Comparison of ENCODE assay signal across 1 cellular context in the genomic region with DNA sequence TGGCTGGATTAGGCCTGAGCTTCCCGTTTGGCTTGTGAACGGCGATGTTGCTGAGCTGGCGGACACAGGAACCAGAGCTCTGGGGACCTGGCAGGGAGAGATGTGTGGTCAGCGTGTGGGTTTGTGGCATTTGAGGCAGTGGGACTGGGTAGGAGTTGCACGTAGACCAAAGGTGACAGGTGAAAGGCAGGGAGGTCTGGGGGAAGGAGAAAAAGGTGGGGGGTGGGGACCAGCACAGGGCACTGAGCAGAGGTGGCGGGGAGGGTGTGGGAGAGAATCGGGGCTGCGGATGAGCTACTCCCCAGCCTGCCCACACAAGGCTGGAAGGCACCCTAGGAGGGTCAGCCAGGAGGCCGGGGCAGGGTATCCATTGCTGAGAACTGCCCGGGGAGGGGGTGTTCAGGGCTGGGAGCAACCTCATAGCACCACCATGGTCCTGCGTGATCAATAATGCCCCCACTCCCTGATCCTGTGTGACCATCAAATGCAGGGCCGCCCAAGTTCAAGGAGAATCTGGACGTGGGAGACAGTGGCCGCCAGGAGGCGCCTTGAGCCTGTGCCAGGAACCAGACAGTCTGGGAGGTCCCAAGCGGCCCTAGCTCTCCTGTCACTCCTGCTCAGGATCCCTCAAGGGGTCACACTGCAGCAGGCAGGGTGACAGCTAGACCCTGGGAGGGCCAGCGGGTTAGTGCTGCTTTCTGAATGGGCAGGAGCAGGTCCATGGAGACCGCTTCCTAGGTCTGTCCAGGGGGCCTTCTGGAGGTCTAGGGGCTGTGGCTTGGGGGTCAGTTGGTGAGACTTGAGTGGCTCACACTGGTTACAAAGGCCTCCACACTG.
TF ChIP-seq lines count a peak whose summit lies in the region.

No MANE protein-coding gene starts in this region.

TF ChIP-seq in GM23338, 12 proteins besides CTCF, POLR2A, EP300 and RAD21 (continued from another document):
- TF ChIP-seq, protein P1, sequence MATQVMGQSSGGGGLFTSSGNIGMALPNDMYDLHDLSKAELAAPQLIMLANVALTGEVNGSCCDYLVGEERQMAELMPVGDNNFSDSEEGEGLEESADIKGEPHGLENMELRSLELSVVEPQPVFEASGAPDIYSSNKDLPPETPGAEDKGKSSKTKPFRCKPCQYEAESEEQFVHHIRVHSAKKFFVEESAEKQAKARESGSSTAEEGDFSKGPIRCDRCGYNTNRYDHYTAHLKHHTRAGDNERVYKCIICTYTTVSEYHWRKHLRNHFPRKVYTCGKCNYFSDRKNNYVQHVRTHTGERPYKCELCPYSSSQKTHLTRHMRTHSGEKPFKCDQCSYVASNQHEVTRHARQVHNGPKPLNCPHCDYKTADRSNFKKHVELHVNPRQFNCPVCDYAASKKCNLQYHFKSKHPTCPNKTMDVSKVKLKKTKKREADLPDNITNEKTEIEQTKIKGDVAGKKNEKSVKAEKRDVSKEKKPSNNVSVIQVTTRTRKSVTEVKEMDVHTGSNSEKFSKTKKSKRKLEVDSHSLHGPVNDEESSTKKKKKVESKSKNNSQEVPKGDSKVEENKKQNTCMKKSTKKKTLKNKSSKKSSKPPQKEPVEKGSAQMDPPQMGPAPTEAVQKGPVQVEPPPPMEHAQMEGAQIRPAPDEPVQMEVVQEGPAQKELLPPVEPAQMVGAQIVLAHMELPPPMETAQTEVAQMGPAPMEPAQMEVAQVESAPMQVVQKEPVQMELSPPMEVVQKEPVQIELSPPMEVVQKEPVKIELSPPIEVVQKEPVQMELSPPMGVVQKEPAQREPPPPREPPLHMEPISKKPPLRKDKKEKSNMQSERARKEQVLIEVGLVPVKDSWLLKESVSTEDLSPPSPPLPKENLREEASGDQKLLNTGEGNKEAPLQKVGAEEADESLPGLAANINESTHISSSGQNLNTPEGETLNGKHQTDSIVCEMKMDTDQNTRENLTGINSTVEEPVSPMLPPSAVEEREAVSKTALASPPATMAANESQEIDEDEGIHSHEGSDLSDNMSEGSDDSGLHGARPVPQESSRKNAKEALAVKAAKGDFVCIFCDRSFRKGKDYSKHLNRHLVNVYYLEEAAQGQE (IDR thresholded peaks at IDR 0.05; ENCODE audit: unreplicated experiment) = no peak
- no peak for TF ChIP-seq CREB1 (CRISPR knock-in tag; IDR thresholded peaks at IDR 0.05; ENCODE audit: low read depth)
- TF ChIP-seq JUNB (IDR thresholded peaks at IDR 0.05; ENCODE audit: unreplicated experiment) = no peak
- no peak for TF ChIP-seq ZNF331 (CRISPR knock-in tag; IDR thresholded peaks at IDR 0.05; ENCODE audit: low read depth)
- no peak for TF ChIP-seq NANOG (IDR thresholded peaks at IDR 0.05; ENCODE audit: borderline replicate concordance)
- no peak for TF ChIP-seq ZNF114 (CRISPR knock-in tag; IDR thresholded peaks at IDR 0.05)
- TF ChIP-seq EZH2phosphoT487 (IDR thresholded peaks at IDR 0.05; ENCODE audit: unreplicated experiment) = no peak
- no peak for TF ChIP-seq STAT1 (IDR thresholded peaks at IDR 0.05; ENCODE audit: unreplicated experiment)
- TF ChIP-seq, protein P2, sequence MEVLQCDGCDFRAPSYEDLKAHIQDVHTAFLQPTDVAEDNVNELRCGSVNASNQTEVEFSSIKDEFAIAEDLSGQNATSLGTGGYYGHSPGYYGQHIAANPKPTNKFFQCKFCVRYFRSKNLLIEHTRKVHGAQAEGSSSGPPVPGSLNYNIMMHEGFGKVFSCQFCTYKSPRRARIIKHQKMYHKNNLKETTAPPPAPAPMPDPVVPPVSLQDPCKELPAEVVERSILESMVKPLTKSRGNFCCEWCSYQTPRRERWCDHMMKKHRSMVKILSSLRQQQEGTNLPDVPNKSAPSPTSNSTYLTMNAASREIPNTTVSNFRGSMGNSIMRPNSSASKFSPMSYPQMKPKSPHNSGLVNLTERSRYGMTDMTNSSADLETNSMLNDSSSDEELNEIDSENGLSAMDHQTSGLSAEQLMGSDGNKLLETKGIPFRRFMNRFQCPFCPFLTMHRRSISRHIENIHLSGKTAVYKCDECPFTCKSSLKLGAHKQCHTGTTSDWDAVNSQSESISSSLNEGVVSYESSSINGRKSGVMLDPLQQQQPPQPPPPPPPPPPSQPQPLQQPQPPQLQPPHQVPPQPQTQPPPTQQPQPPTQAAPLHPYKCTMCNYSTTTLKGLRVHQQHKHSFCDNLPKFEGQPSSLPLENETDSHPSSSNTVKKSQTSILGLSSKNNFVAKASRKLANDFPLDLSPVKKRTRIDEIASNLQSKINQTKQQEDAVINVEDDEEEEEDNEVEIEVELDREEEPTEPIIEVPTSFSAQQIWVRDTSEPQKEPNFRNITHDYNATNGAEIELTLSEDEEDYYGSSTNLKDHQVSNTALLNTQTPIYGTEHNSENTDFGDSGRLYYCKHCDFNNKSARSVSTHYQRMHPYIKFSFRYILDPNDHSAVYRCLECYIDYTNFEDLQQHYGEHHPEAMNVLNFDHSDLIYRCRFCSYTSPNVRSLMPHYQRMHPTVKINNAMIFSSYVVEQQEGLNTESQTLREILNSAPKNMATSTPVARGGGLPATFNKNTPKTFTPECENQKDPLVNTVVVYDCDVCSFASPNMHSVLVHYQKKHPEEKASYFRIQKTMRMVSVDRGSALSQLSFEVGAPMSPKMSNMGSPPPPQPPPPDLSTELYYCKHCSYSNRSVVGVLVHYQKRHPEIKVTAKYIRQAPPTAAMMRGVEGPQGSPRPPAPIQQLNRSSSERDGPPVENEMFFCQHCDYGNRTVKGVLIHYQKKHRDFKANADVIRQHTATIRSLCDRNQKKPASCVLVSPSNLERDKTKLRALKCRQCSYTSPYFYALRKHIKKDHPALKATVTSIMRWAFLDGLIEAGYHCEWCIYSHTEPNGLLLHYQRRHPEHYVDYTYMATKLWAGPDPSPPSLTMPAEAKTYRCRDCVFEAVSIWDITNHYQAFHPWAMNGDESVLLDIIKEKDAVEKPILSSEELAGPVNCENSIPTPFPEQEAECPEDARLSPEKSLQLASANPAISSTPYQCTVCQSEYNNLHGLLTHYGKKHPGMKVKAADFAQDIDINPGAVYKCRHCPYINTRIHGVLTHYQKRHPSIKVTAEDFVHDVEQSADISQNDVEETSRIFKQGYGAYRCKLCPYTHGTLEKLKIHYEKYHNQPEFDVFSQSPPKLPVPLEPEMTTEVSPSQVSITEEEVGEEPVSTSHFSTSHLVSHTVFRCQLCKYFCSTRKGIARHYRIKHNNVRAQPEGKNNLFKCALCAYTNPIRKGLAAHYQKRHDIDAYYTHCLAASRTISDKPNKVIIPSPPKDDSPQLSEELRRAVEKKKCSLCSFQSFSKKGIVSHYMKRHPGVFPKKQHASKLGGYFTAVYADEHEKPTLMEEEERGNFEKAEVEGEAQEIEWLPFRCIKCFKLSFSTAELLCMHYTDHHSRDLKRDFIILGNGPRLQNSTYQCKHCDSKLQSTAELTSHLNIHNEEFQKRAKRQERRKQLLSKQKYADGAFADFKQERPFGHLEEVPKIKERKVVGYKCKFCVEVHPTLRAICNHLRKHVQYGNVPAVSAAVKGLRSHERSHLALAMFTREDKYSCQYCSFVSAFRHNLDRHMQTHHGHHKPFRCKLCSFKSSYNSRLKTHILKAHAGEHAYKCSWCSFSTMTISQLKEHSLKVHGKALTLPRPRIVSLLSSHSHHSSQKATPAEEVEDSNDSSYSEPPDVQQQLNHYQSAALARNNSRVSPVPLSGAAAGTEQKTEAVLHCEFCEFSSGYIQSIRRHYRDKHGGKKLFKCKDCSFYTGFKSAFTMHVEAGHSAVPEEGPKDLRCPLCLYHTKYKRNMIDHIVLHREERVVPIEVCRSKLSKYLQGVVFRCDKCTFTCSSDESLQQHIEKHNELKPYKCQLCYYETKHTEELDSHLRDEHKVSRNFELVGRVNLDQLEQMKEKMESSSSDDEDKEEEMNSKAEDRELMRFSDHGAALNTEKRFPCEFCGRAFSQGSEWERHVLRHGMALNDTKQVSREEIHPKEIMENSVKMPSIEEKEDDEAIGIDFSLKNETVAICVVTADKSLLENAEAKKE (CRISPR knock-in tag; IDR thresholded peaks at IDR 0.05) = no peak
- TF ChIP-seq EZH2 (IDR thresholded peaks at IDR 0.05; ENCODE audit: low read depth, unreplicated experiment) = no peak
- no peak for TF ChIP-seq POLR2AphosphoS5 (IDR thresholded peaks at IDR 0.05; ENCODE audit: low read depth)
